In genomic region chr18:76977108-76977621, GRCh38 we compare ENCODE assay signal across 12 cellular contexts.
A peak's percentile ranks its signal among the peaks of the same experiment; 100 is the strongest.
DNase-seq lines count a peak whose midpoint lies in the region; ATAC-seq and TF ChIP-seq lines count a peak whose summit lies in the region.
"Had no signal": no experiment of that assay in that cellular context is flagged by ENCODE, and none has a peak within 500 bp of the region (broad histone marks: within the 10 kb centered on the region; RNA-seq: fewer than 3 reads in every experiment).

No MANE protein-coding gene starts in this region.

- H3K27ac Mint-ChIP-seq in activated CD8-positive, alpha-beta T cell treated with anti-CD3 and anti-CD28 coated beads for 36 hours: no peak overlapping the region
- H3K27ac Mint-ChIP-seq: activated naive CD4-positive, alpha-beta T cell treated with anti-CD3 and anti-CD28 coated beads for 36 hours had no signal

- no peak for TF ChIP-seq CTCF in activated CD8-positive, alpha-beta T cell treated with anti-CD3 and anti-CD28 coated beads for 36 hours (IDR thresholded peaks at IDR 0.05)

- no peak overlapping the region for H3K4me3 ChIP-seq in aorta (ENCODE audit: low read length in 2 of 2)
- H3K4me3 ChIP-seq: smooth muscle cell had no signal

- H3K4me3 Mint-ChIP-seq in activated CD8-positive, alpha-beta T cell treated with anti-CD3 and anti-CD28 coated beads for 36 hours: no peak overlapping the region
- H3K4me3 Mint-ChIP-seq: activated naive CD4-positive, alpha-beta T cell treated with anti-CD3 and anti-CD28 coated beads for 36 hours; CD4-positive, CD25-positive, alpha-beta regulatory T cell had no signal

- no peaks in the 10 kb centered on the region for H3K4me1 ChIP-seq in aorta (ENCODE audit: control insufficient read depth in 1 of 2, insufficient read depth in 2 of 2, low read length in 2 of 2)

- POLR2A ChIA-PET in activated CD8-positive, alpha-beta T cell treated with anti-CD3 and anti-CD28 coated beads for 36 hours (lab: Charles Lee): no interaction called here

- H3K27me3 Mint-ChIP-seq in activated CD8-positive, alpha-beta T cell treated with anti-CD3 and anti-CD28 coated beads for 36 hours: no peaks in the 10 kb centered on the region
- H3K27me3 Mint-ChIP-seq: CD4-positive, CD25-positive, alpha-beta regulatory T cell had no signal

- no peaks in the 10 kb centered on the region for H3K9me3 Mint-ChIP-seq in activated CD8-positive, alpha-beta T cell treated with anti-CD3 and anti-CD28 coated beads for 36 hours
- H3K9me3 Mint-ChIP-seq: activated naive CD4-positive, alpha-beta T cell treated with anti-CD3 and anti-CD28 coated beads for 36 hours; CD4-positive, CD25-positive, alpha-beta regulatory T cell had no signal

- peaks cover 0 to under 1% of the 10 kb centered on the region in 2 donors for H3K36me3 ChIP-seq in aorta (ENCODE audit: control insufficient read depth in 1 of 2, insufficient read depth in 2 of 2, low read length in 1 of 2)

- H3K36me3 Mint-ChIP-seq in activated CD8-positive, alpha-beta T cell treated with anti-CD3 and anti-CD28 coated beads for 36 hours (ENCODE audit: low read depth): peaks cover 2% of the 10 kb centered on the region

- no peak for ATAC-seq in GM21717 (IDR thresholded peaks at IDR 0.05; ENCODE audit: unreplicated experiment)
- no peak for ATAC-seq in activated CD8-positive, alpha-beta T cell treated with anti-CD3 and anti-CD28 coated beads for 36 hours
- no peak for ATAC-seq in aorta (ENCODE audit: low FRiP score)

- intact Hi-C loops in activated CD8-positive, alpha-beta T cell treated with anti-CD3 and anti-CD28 coated beads for 36 hours (cut with micrococcal nuclease): no loop called here
- intact Hi-C loops in aorta (cut with DNase I): no loop called here

- DNase-seq in NCI-H1092 (lab: John Stamatoyannopoulos, UW): peak; percentile 82
- peak; percentile 4 to 57 for DNase-seq in NCI-H526 (lab: John Stamatoyannopoulos, UW)
- peak; percentile 20 for DNase-seq in globus pallidus (ENCODE audit: low spot score)
- peak; percentile 35 for DNase-seq in pons (ENCODE audit: low spot score)
- DNase-seq in activated CD8-positive, alpha-beta T cell treated with anti-CD3 and anti-CD28 coated beads for 36 hours: no peak
- DNase-seq in aorta: no peak
- DNase-seq in KBM-7: no peak
- DNase-seq: activated naive CD4-positive, alpha-beta T cell treated with anti-CD3 and anti-CD28 coated beads for 36 hours; CD4-positive, CD25-positive, alpha-beta regulatory T cell; SHP77 treated with DMSO at 0.1 percent for 48 hours had no signal

- 79 to 83% methylated on average over 14 of the region's 14 CpGs for WGBS in aorta, 2 donors

- H3K27me3 ChIP-seq in aorta (ENCODE audit: control insufficient read depth in 1 of 2, insufficient read depth in 2 of 2, low read length in 1 of 2): no peaks in the 10 kb centered on the region

- H3K9me3 ChIP-seq in aorta (ENCODE audit: control insufficient read depth, low read length): no peaks in the 10 kb centered on the region

- H3K27ac ChIP-seq in aorta (ENCODE audit: low read depth in 1 of 2, low read length in 2 of 2): no peak overlapping the region

- CTCF ChIA-PET in activated CD8-positive, alpha-beta T cell treated with anti-CD3 and anti-CD28 coated beads for 36 hours (lab: Charles Lee): interaction anchor here (1.2 kb wide), 1 partner anchor 174 kb away, joined by 3 read pairs; no protein-coding TSS in a partner anchor

- peaks cover 2% of the 10 kb centered on the region for H3K4me1 Mint-ChIP-seq in activated CD8-positive, alpha-beta T cell treated with anti-CD3 and anti-CD28 coated beads for 36 hours (ENCODE audit: low read depth)

- in situ Hi-C loops in KBM-7 (cut with MboI; ENCODE audit: low pct_unique_long_range_greater_than_20kb, low sequenced_read_pairs): no loop called here

Comparison
In these comparisons a context has a peak if more than half of its experiments do, and no peak if none do; other contexts are left out.
1. DNase-seq: peak in NCI-H1092 (single experiment), NCI-H526 (2 of 2), globus pallidus (single experiment) and pons (single experiment); none in activated CD8-positive, alpha-beta T cell treated with anti-CD3 and anti-CD28 coated beads for 36 hours (single experiment), aorta (0 of 2) and KBM-7 (single experiment).